Comparison of ENCODE assay signal across 10 cellular contexts in the genomic region with DNA sequence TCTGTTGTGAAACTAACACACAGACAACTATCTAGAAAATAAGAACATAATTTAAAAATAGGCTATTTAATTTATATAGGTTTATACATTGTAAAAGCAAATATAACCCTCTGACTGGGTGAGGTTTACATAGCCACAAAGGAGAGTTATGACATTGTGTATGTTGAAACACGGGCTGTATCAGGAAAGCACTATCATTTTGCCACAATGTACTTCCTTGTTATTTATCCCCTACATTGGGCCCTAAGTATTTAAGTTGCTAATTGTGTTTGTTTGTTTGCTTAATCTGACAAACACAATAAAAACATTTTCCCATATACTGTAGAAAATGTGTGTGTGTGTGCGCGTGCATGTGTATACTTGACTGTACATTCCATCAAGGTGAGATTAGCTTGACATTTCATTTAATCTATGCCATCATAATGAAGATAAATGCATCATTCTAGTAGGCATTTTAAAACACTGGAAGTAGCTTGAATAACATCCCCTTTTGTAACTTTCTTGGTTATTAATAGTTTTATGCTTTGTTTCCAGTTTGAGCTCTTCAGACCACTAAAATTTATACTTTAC.
"Had no signal": no experiment of that assay in that cellular context is flagged by ENCODE, and none has a peak within 500 bp of the region (broad histone marks: within the 10 kb centered on the region; RNA-seq: fewer than 3 reads in every experiment).

No MANE protein-coding gene starts in this region.

- ATAC-seq: activated CD4-positive, CD25-positive, alpha-beta regulatory T cell treated with anti-CD3 and anti-CD28 coated beads, Interleukin-2, amount 50 U/mL, for 24 hours; naive thymus-derived CD8-positive, alpha-beta T cell had no signal

- H3K27me3 ChIP-seq: brain microvascular endothelial cell, tibial artery had no signal

- H3K9me3 ChIP-seq: tibial artery had no signal

- DNase-seq: activated effector memory CD4-positive, alpha-beta T cell treated with anti-CD3 and anti-CD28 coated beads, Interleukin-2, amount 50 U/mL, for 16 hours; activated T-cell treated with anti-CD3 and anti-CD28 coated beads, Interleukin-2, amount 50 U/mL, for 1 hour; brain microvascular endothelial cell; endodermal cell; naive thymus-derived CD8-positive, alpha-beta T cell; posterior cingulate gyrus; tibial artery had no signal

- H3K4me1 ChIP-seq: tibial artery had no signal

- H3K4me3 ChIP-seq: lung, skin epidermis, tibial artery had no signal

- H3K27ac ChIP-seq: brain microvascular endothelial cell, skin epidermis, tibial artery had no signal

- H3K36me3 ChIP-seq: brain microvascular endothelial cell, tibial artery had no signal
